12 cellular contexts compared by ENCODE assay signal in genomic region chr3:174330303-174330702, GRCh38.
DNase-seq lines count a peak whose midpoint lies in the region; ATAC-seq and TF ChIP-seq lines count a peak whose summit lies in the region.
"Had no signal": no experiment of that assay in that cellular context is flagged by ENCODE, and none has a peak within 500 bp of the region (broad histone marks: within the 10 kb centered on the region; RNA-seq: fewer than 3 reads in every experiment).

No MANE protein-coding gene starts in this region.

- H3K4me3 Mint-ChIP-seq in activated CD4-positive, alpha-beta T cell treated with anti-CD3 and anti-CD28 coated beads, Interleukin-2, amount 10 ng/mL, durations not matched to agents 24 days and 14 days, result no peak overlapping the region
- H3K4me3 Mint-ChIP-seq: naive B cell had no signal

- peaks cover 5% of the 10 kb centered on the region for H3K9me3 Mint-ChIP-seq in activated CD4-positive, alpha-beta T cell treated with anti-CD3 and anti-CD28 coated beads, Interleukin-2, amount 10 ng/mL, durations not matched to agents 24 days and 14 days

- no peaks in the 10 kb centered on the region for H3K36me3 Mint-ChIP-seq in activated CD4-positive, alpha-beta T cell treated with anti-CD3 and anti-CD28 coated beads, Interleukin-2, amount 10 ng/mL, durations not matched to agents 24 days and 14 days (ENCODE audit: low read depth)
- H3K36me3 Mint-ChIP-seq: naive B cell had no signal

- TF ChIP-seq EP300 in Ishikawa (IDR thresholded peaks at IDR 0.05; ENCODE audit: borderline replicate concordance), result no peak

- CTCF ChIA-PET in BJ (lab: Yijun Ruan, JAX), result interaction anchor here (0.6 to 1.7 kb wide), 2 partner anchors 12 to 168 kb away, joined by 3 to 7 read pairs; no protein-coding TSS in a partner anchor

- H3K36me3 ChIP-seq in BJ (ENCODE audit: control insufficient read depth, insufficient read depth, low read length), result no peaks in the 10 kb centered on the region; the same call in 1 of the 2 replicates

- no peaks in the 10 kb centered on the region for H3K27me3 Mint-ChIP-seq in activated CD4-positive, alpha-beta T cell treated with anti-CD3 and anti-CD28 coated beads, Interleukin-2, amount 10 ng/mL, durations not matched to agents 24 days and 14 days
- H3K27me3 Mint-ChIP-seq: naive B cell had no signal

- no peak for TF ChIP-seq CTCF in BJ (IDR thresholded peaks at IDR 0.05; ENCODE audit: insufficient read depth, low read depth, low read length)

- no peaks in the 10 kb centered on the region for H3K27me3 ChIP-seq in BJ (ENCODE audit: control insufficient read depth, insufficient read depth, low read length)

- no peak for TF ChIP-seq RAD21 in Ishikawa (IDR thresholded peaks at IDR 0.05; ENCODE audit: low read depth)

- H3K4me3 ChIP-seq in BJ (ENCODE audit: low read depth, low read length), result no peak overlapping the region
- H3K4me3 ChIP-seq: skin epidermis had no signal

- DNase-seq in BJ (ENCODE audit: low read depth) (peak; percentile 48), astrocyte of the hippocampus (ENCODE audit: low read depth, low spot score) (peak; percentile 83), myocyte (ENCODE audit: low read depth) (peak; percentile 91), GOT3 (lab: John Stamatoyannopoulos, UW) (no peak), NCI-H2227 treated with DMSO at 0.1 percent for 48 hours (lab: John Stamatoyannopoulos, UW) (no peak)
- DNase-seq in activated CD4-positive, alpha-beta T cell treated with anti-CD3 and anti-CD28 coated beads, Interleukin-2, amount 10 ng/mL, durations not matched to agents 24 days and 14 days, result no peak
- DNase-seq: DMS153, naive B cell, NCI-H1436 treated with DMSO at 0.1 percent for 48 hours had no signal

- H3K27ac Mint-ChIP-seq in activated CD4-positive, alpha-beta T cell treated with anti-CD3 and anti-CD28 coated beads, Interleukin-2, amount 10 ng/mL, durations not matched to agents 24 days and 14 days, result no peak overlapping the region
- H3K27ac Mint-ChIP-seq: naive B cell had no signal

- intact Hi-C loops in activated CD4-positive, alpha-beta T cell treated with anti-CD3 and anti-CD28 coated beads, Interleukin-2, amount 10 ng/mL, durations not matched to agents 24 days and 14 days (cut with micrococcal nuclease), result no loop called here

- no peak for ATAC-seq in HG03108 (IDR thresholded peaks at IDR 0.05; ENCODE audit: unreplicated experiment)

- POLR2A ChIA-PET in BJ (lab: Charles Lee), result interaction anchor here (0.6 to 0.8 kb wide), 2 partner anchors 13 to 1399 kb away, joined by 3 to 6 read pairs; no protein-coding TSS in a partner anchor

- no peaks in the 10 kb centered on the region for H3K4me1 Mint-ChIP-seq in activated CD4-positive, alpha-beta T cell treated with anti-CD3 and anti-CD28 coated beads, Interleukin-2, amount 10 ng/mL, durations not matched to agents 24 days and 14 days
- H3K4me1 Mint-ChIP-seq: naive B cell had no signal

TF ChIP-seq in Ishikawa, 13 proteins besides CTCF, POLR2A, EP300 and RAD21:
- TF ChIP-seq NFIC (IDR thresholded peaks at IDR 0.05) (peak; percentile 53; the same call in 1 of the 2 replicates), TEAD4 (IDR thresholded peaks at IDR 0.05) (peak; percentile 72), EGR1 (IDR thresholded peaks at IDR 0.05) (no peak)

Comparison
In these comparisons a context has a peak if more than half of its experiments do, and no peak if none do; other contexts are left out.
1. DNase-seq: peak in BJ (single experiment), astrocyte of the hippocampus (single experiment) and myocyte (single experiment); none in activated CD4-positive, alpha-beta T cell treated with anti-CD3 and anti-CD28 coated beads, Interleukin-2, amount 10 ng/mL, durations not matched to agents 24 days and 14 days (single experiment), GOT3 (single experiment) and NCI-H2227 treated with DMSO at 0.1 percent for 48 hours (single experiment).